In genomic region chr4:176193126-176193525, GRCh38 we compare ENCODE assay signal across 18 cellular contexts. TPM values are rescaled to one million over a fixed set of nuclear protein-coding genes. Genes with fewer than 3 reads are reported as not detected.
DNase-seq lines count a peak whose midpoint lies in the region; ATAC-seq, FAIRE-seq and TF ChIP-seq lines count a peak whose summit lies in the region.
"Had no signal": no experiment of that assay in that cellular context is flagged by ENCODE, and none has a peak within 500 bp of the region (broad histone marks: within the 10 kb centered on the region; RNA-seq: fewer than 3 reads in every experiment).

No MANE protein-coding gene starts in this region.

- no peak overlapping the region for H2AK5ac ChIP-seq in mesenchymal stem cell (ENCODE audit: low read length, severe bottlenecking)

- no peaks in the 10 kb centered on the region for H3K9me2 ChIP-seq in Loucy (replicated peaks; ENCODE audit: low read depth, low read length)

- no peaks in the 10 kb centered on the region for H3K79me2 ChIP-seq in Loucy (ENCODE audit: insufficient read depth, low read length)

- WGBS in mesenchymal stem cell, result 0% methylated on average over 1 of the region's 4 CpGs

- H3K18ac ChIP-seq in mesenchymal stem cell (ENCODE audit: low read depth in 1 of 2, low read length in 2 of 2), result no peak overlapping the region

- peaks cover 3% of the 10 kb centered on the region for H3K4me1 ChIP-seq in Loucy (ENCODE audit: insufficient read depth, low read length, poor library complexity, severe bottlenecking)
- H3K4me1 ChIP-seq in mesenchymal stem cell (ENCODE audit: control insufficient read depth, insufficient read depth, low read depth, low read length), result peaks cover 3% of the 10 kb centered on the region
- H3K4me1 ChIP-seq: colonic mucosa had no signal

- no peak overlapping the region for H4K8ac ChIP-seq in mesenchymal stem cell (ENCODE audit: low read length)

- H3K14ac ChIP-seq in mesenchymal stem cell (ENCODE audit: low read length in 2 of 2), result no peak overlapping the region

- H3K9me3 ChIP-seq in Loucy (ENCODE audit: insufficient read depth, low read depth, low read length) (no peaks in the 10 kb centered on the region), mesenchymal stem cell (ENCODE audit: control insufficient read depth, low read length) (no peaks in the 10 kb centered on the region)
- H3K9me3 ChIP-seq: colonic mucosa had no signal

- DNase-seq in AG08395 (ENCODE audit: low spot score), result peak; percentile 3
- DNase-seq in bronchial epithelial cell (ENCODE audit: low read depth), result peak; percentile 89
- DNase-seq in mesenchymal stem cell, result peak; percentile 34
- DNase-seq in stimulated activated naive CD4-positive, alpha-beta T cell (lab: John Stamatoyannopoulos, UW), result no peak
- DNase-seq in SHP77 (lab: John Stamatoyannopoulos, UW), result no peak
- DNase-seq in ecto neural progenitor cell (ENCODE audit: low spot score), result no peak
- DNase-seq: activated CD4-positive, CD25-positive, alpha-beta regulatory T cell; activated CD8-positive, alpha-beta memory T cell treated with anti-CD3 and anti-CD28 coated beads, Interleukin-2, amount 50 U/mL, for 4 hours; colonic mucosa; left ventricle myocardium superior; naive thymus-derived CD8-positive, alpha-beta T cell; NCI-H1694 treated with DMSO at 0.1 percent for 48 hours; NCI-H526; stimulated activated CD4-positive, alpha-beta T cell treated with anti-CD3 and anti-CD28 coated beads, Interleukin-4, amount 100 ng/mL, for 24 hours had no signal

- no peak for ATAC-seq in GM21381 (IDR thresholded peaks at IDR 0.05; ENCODE audit: unreplicated experiment)
- ATAC-seq: left ventricle myocardium superior; naive thymus-derived CD8-positive, alpha-beta T cell had no signal

- H3F3A ChIP-seq in Loucy (ENCODE audit: low read depth), result no peaks in the 10 kb centered on the region

- H3K9ac ChIP-seq in Loucy (ENCODE audit: low read depth, low read length, poor library complexity, severe bottlenecking) (no peak overlapping the region), mesenchymal stem cell (ENCODE audit: low read length) (peak overlapping the region; percentile 85)

- H3K27me3 ChIP-seq in Loucy (ENCODE audit: insufficient read depth, low read length, poor library complexity, severe bottlenecking) (peaks cover 6% of the 10 kb centered on the region), bronchial epithelial cell (ENCODE audit: control insufficient read depth, insufficient read depth, low read length) (no peaks in the 10 kb centered on the region), mesenchymal stem cell (ENCODE audit: control insufficient read depth in 1 of 2, insufficient read depth in 1 of 2, low read length in 2 of 2) (no peaks in the 10 kb centered on the region)
- H3K27me3 ChIP-seq: colonic mucosa had no signal

- no peak for FAIRE-seq in bronchial epithelial cell (lab: Jason Lieb, UNC)

- H3K4me2 ChIP-seq in Loucy (ENCODE audit: low read depth, low read length, poor library complexity, severe bottlenecking) (no peak overlapping the region), mesenchymal stem cell (ENCODE audit: low read length, poor library complexity, severe bottlenecking) (no peak overlapping the region)

- H2BK120ac ChIP-seq in mesenchymal stem cell (ENCODE audit: low read depth, low read length), result no peak overlapping the region

- 0 out of 2 replicates have a peak overlapping the region, but pooled peaks have one; percentile 34 for H2AFZ ChIP-seq in Loucy (ENCODE audit: low read length)
- no peak overlapping the region for H2AFZ ChIP-seq in mesenchymal stem cell (ENCODE audit: low read depth, low read length)

- H3K4me3 ChIP-seq in Loucy (ENCODE audit: low read length, poor library complexity, severe bottlenecking) (no peak overlapping the region), bronchial epithelial cell (ENCODE audit: low read depth, low read length) (no peak overlapping the region), mesenchymal stem cell (ENCODE audit: insufficient read depth in 1 of 2, low read depth in 1 of 2, low read length in 2 of 2) (peak overlapping the region in 1 of 2 experiments; percentile 35)
- H3K4me3 ChIP-seq: colonic mucosa had no signal

- no peak overlapping the region for H3K23ac ChIP-seq in mesenchymal stem cell (ENCODE audit: low read length in 2 of 2)

- TF ChIP-seq CTCF in Loucy (conservative IDR thresholded peaks at IDR 0.05; ENCODE audit: low read length) (no peak), bronchial epithelial cell (IDR thresholded peaks at IDR 0.05; ENCODE audit: insufficient read depth, low read length, severe bottlenecking) (no peak)

- H4K91ac ChIP-seq in mesenchymal stem cell (ENCODE audit: low read length), result no peak overlapping the region

- H2BK5ac ChIP-seq in mesenchymal stem cell (ENCODE audit: low read depth, low read length, poor library complexity, severe bottlenecking), result no peak overlapping the region

- no peak overlapping the region for H3K4ac ChIP-seq in mesenchymal stem cell (ENCODE audit: low read depth in 1 of 2, low read length in 2 of 2)

- H2BK15ac ChIP-seq in mesenchymal stem cell (ENCODE audit: low read depth, poor library complexity, severe bottlenecking), result no peak overlapping the region

- H2BK12ac ChIP-seq in mesenchymal stem cell (ENCODE audit: low read length in 2 of 2), result no peak overlapping the region

- H3K36me3 ChIP-seq in Loucy (ENCODE audit: insufficient read depth, low read length) (no peaks in the 10 kb centered on the region), bronchial epithelial cell (ENCODE audit: control insufficient read depth, insufficient read depth, low read length) (no peaks in the 10 kb centered on the region), mesenchymal stem cell (ENCODE audit: control insufficient read depth in 1 of 2, insufficient read depth in 2 of 2, low read depth in 1 of 2, low read length in 2 of 2) (no peaks in the 10 kb centered on the region)
- H3K36me3 ChIP-seq: colonic mucosa had no signal

- H4K20me1 ChIP-seq in Loucy (ENCODE audit: insufficient read depth, low read length, poor library complexity, severe bottlenecking), result no peaks in the 10 kb centered on the region

- no peaks in the 10 kb centered on the region for H3K79me1 ChIP-seq in mesenchymal stem cell (replicated peaks; ENCODE audit: low read length, poor library complexity, severe bottlenecking)

- H3K27ac ChIP-seq in mesenchymal stem cell (ENCODE audit: low read length, poor library complexity, severe bottlenecking), result no peak overlapping the region
- H3K27ac ChIP-seq: colonic mucosa had no signal

RNA-seq across cellular contexts. Expression of gene SPATA4, which starts 2.3 kb away (rescaled TPM):
- under 0.01 and 0.13 TPM in 2 replicates for total RNA-seq in bronchial epithelial cell
- 0.04 TPM for polyA plus RNA-seq in mesenchymal stem cell (2013, experiment 1 of 2)
- polyA plus RNA-seq in mesenchymal stem cell (2013, experiment 2 of 2), result 0.08 TPM
- total RNA-seq: colonic mucosa; left ventricle myocardium superior; naive thymus-derived CD8-positive, alpha-beta T cell; pulmonary artery endothelial cell; RPMI7951 had no signal
- polyA plus RNA-seq: naive thymus-derived CD8-positive, alpha-beta T cell had no signal

Comparison
In these comparisons a context has a peak if more than half of its experiments do, and no peak if none do; other contexts are left out.
1. DNase-seq: peak in AG08395 (single experiment), bronchial epithelial cell (single experiment) and mesenchymal stem cell (single experiment); none in stimulated activated naive CD4-positive, alpha-beta T cell (0 of 6), SHP77 (0 of 2) and ecto neural progenitor cell (single experiment).